ENCODE assay signal across 23 cellular contexts in genomic region chr22:48431536-48432315, GRCh38.
DNase-seq lines count a peak whose midpoint lies in the region; ATAC-seq, FAIRE-seq and TF ChIP-seq lines count a peak whose summit lies in the region.
"Had no signal": no experiment of that assay in that cellular context is flagged by ENCODE, and none has a peak within 500 bp of the region (broad histone marks: within the 10 kb centered on the region; RNA-seq: fewer than 3 reads in every experiment).

No MANE protein-coding gene starts in this region.

- TF ChIP-seq RAD21 in K562 (CRISPR knock-in tag; conservative IDR thresholded peaks at IDR 0.05 in 1 of 2, IDR thresholded peaks at IDR 0.05 in 1 of 2), result no peak

- 84 to 94% methylated on average over 14 to 19 of the region's 20 CpGs for WGBS in GM23248 (ENCODE audit: low coverage in 1 of 2, low lambda C conversion rate in 2 of 2, missing lambda C conversion rate in 2 of 2), 2 experiments
- 4% methylated on average over 11 of the region's 20 CpGs for WGBS in K562 (ENCODE audit: insufficient coverage, low coverage, missing lambda C conversion rate)

- no peaks in the 10 kb centered on the region for H3K9me3 Mint-ChIP-seq in nephron progenitor cell
- H3K9me3 Mint-ChIP-seq: T-cell had no signal

- intact Hi-C loops in K562 (cut with micrococcal nuclease) (no loop called here), mucosa of descending colon (cut with DNase I, micrococcal nuclease) (no loop called here), upper lobe of right lung (cut with DNase I) (no loop called here)

- H3K9me3 ChIP-seq in GM23248 (ENCODE audit: low read depth) (no peaks in the 10 kb centered on the region), K562 (replicated peaks; ENCODE audit: control insufficient read depth, insufficient read depth, low read depth, low read length) (no peaks in the 10 kb centered on the region), mucosa of descending colon (no peaks in the 10 kb centered on the region), upper lobe of right lung (no peaks in the 10 kb centered on the region)

- no TSS peak for BruUV-seq in K562 (replicated peaks; lab: Mats Ljungman, UMichigan)

- H3K27ac Mint-ChIP-seq in nephron progenitor cell, result no peak overlapping the region
- H3K27ac Mint-ChIP-seq: CD4-positive, CD25-positive, alpha-beta regulatory T cell; T-cell had no signal

- in situ Hi-C loops in GM23248 (cut with MboI), result no loop called here
- in situ Hi-C loops in K562 (cut with MboI), result no loop called here

- peaks cover 10% of the 10 kb centered on the region; the same call in 1 of the 2 replicates for H3F3A ChIP-seq in GM23248 (ENCODE audit: insufficient read depth)

- H3K27ac ChIP-seq in GM23248 (no peak overlapping the region), K562 (ENCODE audit: extremely low read depth, low read depth, low read length) (no peak overlapping the region), upper lobe of right lung (no peak overlapping the region)

- peaks cover 11% of the 10 kb centered on the region for H3K27me3 Mint-ChIP-seq in nephron progenitor cell (ENCODE audit: low read depth, poor library complexity)
- H3K27me3 Mint-ChIP-seq: CD4-positive, CD25-positive, alpha-beta regulatory T cell had no signal

- POLR2A ChIA-PET in K562 (lab: Yijun Ruan, JAX), result no interaction called here

- DNase-seq in GM23248, result no peak
- DNase-seq in K562 (ENCODE audit: extremely low read depth in 1 of 4, low spot score in 3 of 4), result peak in 3 of 4 experiments; percentile 4 to 11 (median 7)
- DNase-seq in mucosa of descending colon, result peak in 1 of 3 donors; percentile 9
- peak; percentile 62 for DNase-seq in upper lobe of right lung
- DNase-seq in germinal center (ENCODE audit: low spot score), result no peak
- no peak for DNase-seq in nephron progenitor cell
- DNase-seq: BE2C; CD4-positive, CD25-positive, alpha-beta regulatory T cell; EL; HCEC 1CT; Kasumi-1; NCI-H1092; NCI-H146; NCI-H2029; NCI-H226; NCI-H510A treated with DMSO at 0.1 percent for 48 hours; NK-92 treated with Interleukin-12 subunit alpha and Interleukin-12 subunit beta, amount 100 ng/mL, for 24 hours; SIG-M5; T-cell had no signal

- H2AFZ ChIP-seq in GM23248, result no peak overlapping the region
- no peak overlapping the region for H2AFZ ChIP-seq in K562 (ENCODE audit: low read depth, low read length)

- no peak overlapping the region for H3K4me3 ChIP-seq in GM23248
- H3K4me3 ChIP-seq in K562, result no peak overlapping the region
- no peak overlapping the region for H3K4me3 ChIP-seq in mucosa of descending colon
- H3K4me3 ChIP-seq in upper lobe of right lung, result no peak overlapping the region

- 0 out of 2 replicates have a peak overlapping the region, but pooled peaks have one; percentile 33 for H3K9ac ChIP-seq in GM23248
- H3K9ac ChIP-seq in K562 (ENCODE audit: insufficient read depth in 1 of 2, low read depth in 2 of 2, low read length in 2 of 2), result no peak overlapping the region

- ATAC-seq in K562, result peak; percentile 45; the same call in 2 of the 3 replicates
- peak; percentile 40 for ATAC-seq in mucosa of descending colon
- ATAC-seq in upper lobe of right lung, result no peak
- ATAC-seq in HG03378 (IDR thresholded peaks at IDR 0.05; ENCODE audit: unreplicated experiment), result no peak
- ATAC-seq: Panc1, SK-N-SH treated with all-trans-retinoic acid at 6 μM for 48 hours, T-cell had no signal

- H4K20me1 ChIP-seq in GM23248 (ENCODE audit: insufficient read depth) (no peaks in the 10 kb centered on the region), K562 (replicated peaks; ENCODE audit: control insufficient read depth, insufficient read depth, low read length) (no peaks in the 10 kb centered on the region)

- H3K27me3 ChIP-seq in GM23248 (replicated peaks; ENCODE audit: insufficient read depth) (no peaks in the 10 kb centered on the region), K562 (ENCODE audit: control insufficient read depth in 2 of 2, insufficient read depth in 2 of 2, low read length in 2 of 2) (no peaks in the 10 kb centered on the region; a peak in 1 of 5 replicates), upper lobe of right lung (no peaks in the 10 kb centered on the region)
- H3K27me3 ChIP-seq: BE2C had no signal

- no peaks in the 10 kb centered on the region for H3K9me1 ChIP-seq in K562 (ENCODE audit: control insufficient read depth, insufficient read depth, low read length)

- H3K4me3 Mint-ChIP-seq in nephron progenitor cell, result no peak overlapping the region
- H3K4me3 Mint-ChIP-seq: CD4-positive, CD25-positive, alpha-beta regulatory T cell; T-cell had no signal

- FAIRE-seq in K562 (lab: Jason Lieb, UNC), result no peak
- FAIRE-seq: A204.1 had no signal

- CTCF ChIA-PET in K562 (lab: Yijun Ruan, JAX; ENCODE audit: low intra/inter-chr PET ratio), result no interaction called here

- peaks cover 21% of the 10 kb centered on the region for H3K4me1 ChIP-seq in GM23248 (ENCODE audit: insufficient read depth)
- 0 out of 5 replicates have a peak, but pooled peaks cover 0 to 2% of the 10 kb centered on the region in 2 experiments for H3K4me1 ChIP-seq in K562 (replicated peaks in 1 of 2; ENCODE audit: control insufficient read depth in 2 of 2, insufficient read depth in 2 of 2, low read length in 2 of 2)
- H3K4me1 ChIP-seq in mucosa of descending colon (ENCODE audit: low read depth), result no peaks in the 10 kb centered on the region
- no peaks in the 10 kb centered on the region for H3K4me1 ChIP-seq in upper lobe of right lung
- H3K4me1 ChIP-seq: BE2C had no signal

- TF ChIP-seq POLR2A in K562 (conservative IDR thresholded peaks at IDR 0.05), result no peak

- H3K4me1 Mint-ChIP-seq in nephron progenitor cell, result no peaks in the 10 kb centered on the region
- H3K4me1 Mint-ChIP-seq: CD4-positive, CD25-positive, alpha-beta regulatory T cell; T-cell had no signal

- no peaks in the 10 kb centered on the region for H3K36me3 Mint-ChIP-seq in nephron progenitor cell (ENCODE audit: low read depth)
- H3K36me3 Mint-ChIP-seq: CD4-positive, CD25-positive, alpha-beta regulatory T cell; T-cell had no signal

- H3K36me3 ChIP-seq in GM23248 (ENCODE audit: low read depth), result no peaks in the 10 kb centered on the region
- H3K36me3 ChIP-seq in K562 (ENCODE audit: control insufficient read depth, insufficient read depth, low read length), result no peaks in the 10 kb centered on the region
- H3K36me3 ChIP-seq in mucosa of descending colon (ENCODE audit: low read depth), result no peaks in the 10 kb centered on the region
- H3K36me3 ChIP-seq in upper lobe of right lung, result no peaks in the 10 kb centered on the region
- H3K36me3 ChIP-seq: BE2C had no signal

- no peak for TF ChIP-seq EP300 in K562 (IDR thresholded peaks at IDR 0.05; ENCODE audit: low read length)

- H3K79me2 ChIP-seq in GM23248 (ENCODE audit: insufficient read depth), result no peaks in the 10 kb centered on the region
- no peaks in the 10 kb centered on the region for H3K79me2 ChIP-seq in K562 (ENCODE audit: control insufficient read depth, insufficient read depth, low read length)

- H3K4me2 ChIP-seq in GM23248 (ENCODE audit: unreplicated experiment) (no peak overlapping the region), K562 (ENCODE audit: insufficient read depth, low read length) (no peak overlapping the region)

- H3K9me2 ChIP-seq in GM23248 (ENCODE audit: insufficient read depth), result no peaks in the 10 kb centered on the region

- TF ChIP-seq CTCF in K562 (IDR thresholded peaks at IDR 0.05 in 2 of 3, conservative IDR thresholded peaks at IDR 0.05 in 1 of 3; ENCODE audit: insufficient read depth in 2 of 3, low read depth in 1 of 3, low read length in 3 of 3) (no peak), mucosa of descending colon (IDR thresholded peaks at IDR 0.05) (no peak), upper lobe of right lung (IDR thresholded peaks at IDR 0.05) (no peak), nephron progenitor cell (IDR thresholded peaks at IDR 0.05) (no peak)

TF ChIP-seq in K562, 482 proteins besides CTCF, POLR2A, EP300 and RAD21:
- TF ChIP-seq CBX5 (IDR thresholded peaks at IDR 0.05; ENCODE audit: borderline replicate concordance, low read depth), result no peak
- no peak for TF ChIP-seq GTF2A2 (tag; IDR thresholded peaks at IDR 0.05)
- TF ChIP-seq ZNF75A (CRISPR knock-in tag; IDR thresholded peaks at IDR 0.05), result no peak
- no peak for TF ChIP-seq NR3C1 (CRISPR knock-in tag; IDR thresholded peaks at IDR 0.05)
- TF ChIP-seq ZNF408 (CRISPR knock-in tag; IDR thresholded peaks at IDR 0.05; ENCODE audit: low read depth), result no peak
- TF ChIP-seq THAP7 (CRISPR knock-in tag; IDR thresholded peaks at IDR 0.05), result no peak
- TF ChIP-seq NKRF (IDR thresholded peaks at IDR 0.05; ENCODE audit: borderline replicate concordance), result no peak

Comparison
In these comparisons a context has a peak if more than half of its experiments do, and no peak if none do; other contexts are left out.
1. DNase-seq: peak in K562 (3 of 4) and upper lobe of right lung (single experiment); none in GM23248 (single experiment), germinal center (single experiment) and nephron progenitor cell (single experiment).
2. ATAC-seq: peak in K562 (single experiment) and mucosa of descending colon (single experiment); none in upper lobe of right lung (single experiment) and HG03378 (single experiment).